24 cellular contexts compared by ENCODE assay signal in genomic region chrX:136209751-136210150, GRCh38. TPM values are rescaled to one million over a fixed set of nuclear protein-coding genes. Genes with fewer than 3 reads are reported as not detected.
DNase-seq lines count a peak whose midpoint lies in the region; FAIRE-seq and TF ChIP-seq lines count a peak whose summit lies in the region.
"Had no signal": no experiment of that assay in that cellular context is flagged by ENCODE, and none has a peak within 500 bp of the region (broad histone marks: within the 10 kb centered on the region; RNA-seq: fewer than 3 reads in every experiment).

No MANE protein-coding gene starts in this region.

- H3K9ac ChIP-seq in muscle layer of colon (ENCODE audit: low read length) (no peak overlapping the region), subcutaneous abdominal adipose tissue (ENCODE audit: low read length in 5 of 5) (no peak overlapping the region), kidney (ENCODE audit: low read length in 2 of 2) (no peak overlapping the region)

- no peaks in the 10 kb centered on the region for H3K27me3 Mint-ChIP-seq in activated CD4-positive, alpha-beta T cell treated with anti-CD3 and anti-CD28 coated beads, Interleukin-2, amount 10 ng/mL, durations not matched to agents 7 days and 5 days
- no peaks in the 10 kb centered on the region for H3K27me3 Mint-ChIP-seq in activated CD4-positive, alpha-beta T cell treated with anti-CD3 and anti-CD28 coated beads, Interleukin-2, amount 10 ng/mL, durations not matched to agents 24 days and 14 days
- H3K27me3 Mint-ChIP-seq: activated CD4-positive, alpha-beta T cell treated with anti-CD3 and anti-CD28 coated beads for 36 hours; stimulated activated naive CD8-positive, alpha-beta T cell treated with anti-CD3 and anti-CD28 coated beads, Interleukin-15, amount 100 ng/mL, for 72 hours had no signal

- FAIRE-seq in kidney (lab: Jason Lieb, UNC), result no peak
- FAIRE-seq: bronchial epithelial cell, HepG2, pancreas, TTC549 had no signal

- peaks cover 2% of the 10 kb centered on the region for H3K36me3 Mint-ChIP-seq in activated CD4-positive, alpha-beta T cell treated with anti-CD3 and anti-CD28 coated beads, Interleukin-2, amount 10 ng/mL, durations not matched to agents 7 days and 5 days (ENCODE audit: low read depth)
- peaks cover 8% of the 10 kb centered on the region for H3K36me3 Mint-ChIP-seq in activated CD4-positive, alpha-beta T cell treated with anti-CD3 and anti-CD28 coated beads, Interleukin-2, amount 10 ng/mL, durations not matched to agents 24 days and 14 days (ENCODE audit: low read depth)
- H3K36me3 Mint-ChIP-seq: natural killer cell treated with Interleukin-12 subunit alpha and Interleukin-12 subunit beta and Interleukin-15 and Interleukin-18, amount 100 ng/mL, for 72 hours had no signal

- TF ChIP-seq CTCF in ascending aorta (IDR thresholded peaks at IDR 0.05) (no peak), kidney (IDR thresholded peaks at IDR 0.05; ENCODE audit: borderline replicate concordance, extremely low read depth, insufficient read depth) (no peak)

- no peak for DNase-seq in activated CD4-positive, alpha-beta T cell treated with anti-CD3 and anti-CD28 coated beads, Interleukin-2, amount 10 ng/mL, durations not matched to agents 7 days and 5 days
- no peak for DNase-seq in activated CD4-positive, alpha-beta T cell treated with anti-CD3 and anti-CD28 coated beads, Interleukin-2, amount 10 ng/mL, durations not matched to agents 24 days and 14 days
- no peak for DNase-seq in ascending aorta (ENCODE audit: low spot score in 2 of 2)
- DNase-seq in ACHN, result no peak
- no peak for DNase-seq in ecto neural progenitor cell (ENCODE audit: low spot score)
- no peak for DNase-seq in kidney
- DNase-seq: amniotic stem cell, cortex of kidney, DMS79, NCI-H1092, NCI-H1930, NCI-H526 treated with DMSO at 0.1 percent for 48 hours had no signal

- H3K9me3 Mint-ChIP-seq in activated CD4-positive, alpha-beta T cell treated with anti-CD3 and anti-CD28 coated beads, Interleukin-2, amount 10 ng/mL, durations not matched to agents 7 days and 5 days, result no peaks in the 10 kb centered on the region
- H3K9me3 Mint-ChIP-seq in activated CD4-positive, alpha-beta T cell treated with anti-CD3 and anti-CD28 coated beads, Interleukin-2, amount 10 ng/mL, durations not matched to agents 24 days and 14 days, result no peaks in the 10 kb centered on the region
- H3K9me3 Mint-ChIP-seq: GM23338; natural killer cell treated with Interleukin-12 subunit alpha and Interleukin-12 subunit beta and Interleukin-15 and Interleukin-18, amount 100 ng/mL, for 72 hours; stimulated activated naive CD8-positive, alpha-beta T cell treated with anti-CD3 and anti-CD28 coated beads, Interleukin-15, amount 100 ng/mL, for 72 hours had no signal

- H3K36me3 ChIP-seq in ascending aorta (peaks cover 22 to 31% of the 10 kb centered on the region in 2 donors), muscle layer of colon (ENCODE audit: insufficient read depth, low read length) (peaks cover 22% of the 10 kb centered on the region), subcutaneous abdominal adipose tissue (ENCODE audit: control insufficient read depth in 5 of 5, insufficient read depth in 5 of 5, low read length in 5 of 5) (peaks cover 0 to 48% (median 31%) of the 10 kb centered on the region in 5 donors), kidney (ENCODE audit: control insufficient read depth in 1 of 2, insufficient read depth in 2 of 2, low read length in 2 of 2) (peaks cover 0 to 10% of the 10 kb centered on the region in 2 donors)
- H3K36me3 ChIP-seq: pancreas, right lobe of liver had no signal

- H3K4me1 ChIP-seq in ascending aorta (peaks cover 12 to 32% of the 10 kb centered on the region in 2 donors), muscle layer of colon (ENCODE audit: insufficient read depth, low read length) (peaks cover 48% of the 10 kb centered on the region), subcutaneous abdominal adipose tissue (ENCODE audit: control insufficient read depth in 5 of 5, insufficient read depth in 5 of 5, low read length in 5 of 5) (peaks cover 5 to 59% (median 50%) of the 10 kb centered on the region in 5 donors), kidney (ENCODE audit: control insufficient read depth in 1 of 2, insufficient read depth in 1 of 2, low read depth in 1 of 2, low read length in 2 of 2) (peaks cover 0 to 5% of the 10 kb centered on the region in 2 donors)
- H3K4me1 ChIP-seq: pancreas, right lobe of liver had no signal

- H3K27ac Mint-ChIP-seq in activated CD4-positive, alpha-beta T cell treated with anti-CD3 and anti-CD28 coated beads, Interleukin-2, amount 10 ng/mL, durations not matched to agents 7 days and 5 days, result peak overlapping the region; percentile 57
- H3K27ac Mint-ChIP-seq in activated CD4-positive, alpha-beta T cell treated with anti-CD3 and anti-CD28 coated beads, Interleukin-2, amount 10 ng/mL, durations not matched to agents 24 days and 14 days, result no peak overlapping the region
- H3K27ac Mint-ChIP-seq: activated CD4-positive, alpha-beta T cell treated with anti-CD3 and anti-CD28 coated beads for 36 hours; GM23338; natural killer cell treated with Interleukin-12 subunit alpha and Interleukin-12 subunit beta and Interleukin-15 and Interleukin-18, amount 100 ng/mL, for 72 hours had no signal

- intact Hi-C loops in activated CD4-positive, alpha-beta T cell treated with anti-CD3 and anti-CD28 coated beads, Interleukin-2, amount 10 ng/mL, durations not matched to agents 24 days and 14 days (cut with micrococcal nuclease), result loop anchor here (10.0 kb wide), 1 partner anchor 65 kb away; the partner anchor contains the start of gene FHL1
- intact Hi-C loops in ascending aorta (cut with DNase I), result loop anchor here (2.0 to 5.0 kb wide), 4 partner anchors 43 to 181 kb away; partner anchors contain the start of gene MAP7D3
- intact Hi-C loops in kidney (cut with DNase I), result no loop called here

- no peaks in the 10 kb centered on the region for H3K9me3 ChIP-seq in ascending aorta
- no peaks in the 10 kb centered on the region for H3K9me3 ChIP-seq in muscle layer of colon (ENCODE audit: low read length)
- no peaks in the 10 kb centered on the region for H3K9me3 ChIP-seq in subcutaneous abdominal adipose tissue (ENCODE audit: control insufficient read depth in 5 of 5, low read length in 5 of 5)
- H3K9me3 ChIP-seq in kidney (ENCODE audit: control insufficient read depth in 1 of 2, low read length in 2 of 2), result no peaks in the 10 kb centered on the region
- H3K9me3 ChIP-seq: pancreas, right lobe of liver, upper lobe of right lung had no signal

- H3K4me3 ChIP-seq in ascending aorta, result no peak overlapping the region
- H3K4me3 ChIP-seq in muscle layer of colon (ENCODE audit: low read depth in 1 of 2, low read length in 2 of 2), result no peak overlapping the region
- H3K4me3 ChIP-seq in subcutaneous abdominal adipose tissue (ENCODE audit: low read depth in 1 of 5, low read length in 5 of 5), result peak overlapping the region in 3 of 5 donors; percentile 27 to 40 (median 28)
- no peak overlapping the region for H3K4me3 ChIP-seq in kidney (ENCODE audit: low read length in 2 of 2)
- H3K4me3 ChIP-seq: GM23338, pancreas, right lobe of liver, upper lobe of right lung had no signal

- H3K4me3 Mint-ChIP-seq in activated CD4-positive, alpha-beta T cell treated with anti-CD3 and anti-CD28 coated beads, Interleukin-2, amount 10 ng/mL, durations not matched to agents 7 days and 5 days, result no peak overlapping the region
- H3K4me3 Mint-ChIP-seq in activated CD4-positive, alpha-beta T cell treated with anti-CD3 and anti-CD28 coated beads, Interleukin-2, amount 10 ng/mL, durations not matched to agents 24 days and 14 days, result no peak overlapping the region
- H3K4me3 Mint-ChIP-seq: activated CD4-positive, alpha-beta T cell treated with anti-CD3 and anti-CD28 coated beads for 36 hours; GM23338; natural killer cell treated with Interleukin-12 subunit alpha and Interleukin-12 subunit beta and Interleukin-15 and Interleukin-18, amount 100 ng/mL, for 72 hours; stimulated activated naive CD8-positive, alpha-beta T cell treated with anti-CD3 and anti-CD28 coated beads, Interleukin-15, amount 100 ng/mL, for 72 hours had no signal

- in situ Hi-C loops in ACHN (cut with HindIII; ENCODE audit: low pct_ligation_motif_present, low pct_unique_long_range_greater_than_20kb, low sequenced_read_pairs), result no loop called here

- peaks cover 11% of the 10 kb centered on the region for H3K4me1 Mint-ChIP-seq in activated CD4-positive, alpha-beta T cell treated with anti-CD3 and anti-CD28 coated beads, Interleukin-2, amount 10 ng/mL, durations not matched to agents 7 days and 5 days
- H3K4me1 Mint-ChIP-seq in activated CD4-positive, alpha-beta T cell treated with anti-CD3 and anti-CD28 coated beads, Interleukin-2, amount 10 ng/mL, durations not matched to agents 24 days and 14 days, result peaks cover 4% of the 10 kb centered on the region

- POLR2A ChIA-PET in activated CD4-positive, alpha-beta T cell treated with anti-CD3 and anti-CD28 coated beads, Interleukin-2, amount 10 ng/mL, durations not matched to agents 7 days and 5 days (lab: Charles Lee), result no interaction called here

- H3K27ac ChIP-seq in ascending aorta (peak overlapping the region; percentile 60 to 62), muscle layer of colon (ENCODE audit: low read depth, low read length) (peak overlapping the region; percentile 59), subcutaneous abdominal adipose tissue (ENCODE audit: low read depth, low read length) (peak overlapping the region; percentile 60), kidney (ENCODE audit: low read depth in 2 of 2, low read length in 2 of 2) (no peak overlapping the region)
- H3K27ac ChIP-seq: pancreas, right lobe of liver, upper lobe of right lung had no signal

- CTCF ChIA-PET in activated CD4-positive, alpha-beta T cell treated with anti-CD3 and anti-CD28 coated beads, Interleukin-2, amount 10 ng/mL, durations not matched to agents 7 days and 5 days (lab: Charles Lee), result interaction anchor here (1.0 to 1.1 kb wide), 3 partner anchors 59 to 180 kb away, joined by 3 read pairs; no protein-coding TSS in a partner anchor

- H3K27me3 ChIP-seq in ascending aorta, result no peaks in the 10 kb centered on the region
- H3K27me3 ChIP-seq in muscle layer of colon (ENCODE audit: control insufficient read depth in 1 of 2, insufficient read depth in 2 of 2, low read length in 2 of 2), result peaks cover 0 to 5% of the 10 kb centered on the region in 2 donors
- peaks cover 0 to 25% (median 11%) of the 10 kb centered on the region in 5 donors for H3K27me3 ChIP-seq in subcutaneous abdominal adipose tissue (ENCODE audit: control insufficient read depth in 5 of 5, insufficient read depth in 4 of 5, low read length in 5 of 5)
- H3K27me3 ChIP-seq: right lobe of liver, upper lobe of right lung had no signal

RNA-seq across cellular contexts. Expression of gene MAP7D3, which starts 41.4 kb away (rescaled TPM):
- 10 to 100 TPM; 11.2 to 13.5 TPM for total RNA-seq in activated CD4-positive, alpha-beta T cell treated with anti-CD3 and anti-CD28 coated beads, Interleukin-2, amount 10 ng/mL, durations not matched to agents 7 days and 5 days
- 24.5 and 26.7 TPM in 2 replicates for total RNA-seq in activated CD4-positive, alpha-beta T cell treated with anti-CD3 and anti-CD28 coated beads, Interleukin-2, amount 10 ng/mL, durations not matched to agents 24 days and 14 days
- total RNA-seq in ascending aorta (7.9 TPM), kidney (13.9 TPM)
- 5.7 TPM for polyA plus RNA-seq in kidney (ENCODE audit: insufficient read depth, low read depth, low replicate concordance)
- total RNA-seq: HepG2 had no signal
- polyA plus RNA-seq: HepG2 had no signal

Comparison
In these comparisons a context has a peak if more than half of its experiments do, and no peak if none do; other contexts are left out.
1. H3K27ac ChIP-seq: peak in ascending aorta (2 of 2), muscle layer of colon (single experiment) and subcutaneous abdominal adipose tissue (single experiment); none in kidney (0 of 2).
2. H3K4me3 ChIP-seq: peak in subcutaneous abdominal adipose tissue (3 of 5); none in ascending aorta (0 of 2), muscle layer of colon (0 of 2) and kidney (0 of 2).